In genomic region chr2:28344756-28345291, GRCh38 we compare ENCODE assay signal across 2 cellular contexts.
TF ChIP-seq lines count a peak whose summit lies in the region.

No MANE protein-coding gene starts in this region.

TF ChIP-seq in IMR-90, 13 proteins besides CTCF, POLR2A, EP300 and RAD21:
- no peak for TF ChIP-seq RCOR1 (IDR thresholded peaks at IDR 0.05; ENCODE audit: insufficient replicate concordance, low read length)
- no peak for TF ChIP-seq NFE2L2 (IDR thresholded peaks at IDR 0.05; ENCODE audit: low read depth, low read length)
- no peak for TF ChIP-seq CHD1 (IDR thresholded peaks at IDR 0.05; ENCODE audit: low read depth, low read length)
- TF ChIP-seq BHLHE40 (IDR thresholded peaks at IDR 0.05; ENCODE audit: low read depth, low read length) = no peak

TF ChIP-seq in HepG2, 621 proteins besides CTCF, POLR2A, EP300 and RAD21:
- no peak for TF ChIP-seq ZNF567 (CRISPR knock-in tag; IDR thresholded peaks at IDR 0.05; ENCODE audit: borderline replicate concordance)
TF ChIP-seq in HepG2: peak in this region for 0.
